8 cellular contexts compared by ENCODE assay signal in the genomic region with DNA sequence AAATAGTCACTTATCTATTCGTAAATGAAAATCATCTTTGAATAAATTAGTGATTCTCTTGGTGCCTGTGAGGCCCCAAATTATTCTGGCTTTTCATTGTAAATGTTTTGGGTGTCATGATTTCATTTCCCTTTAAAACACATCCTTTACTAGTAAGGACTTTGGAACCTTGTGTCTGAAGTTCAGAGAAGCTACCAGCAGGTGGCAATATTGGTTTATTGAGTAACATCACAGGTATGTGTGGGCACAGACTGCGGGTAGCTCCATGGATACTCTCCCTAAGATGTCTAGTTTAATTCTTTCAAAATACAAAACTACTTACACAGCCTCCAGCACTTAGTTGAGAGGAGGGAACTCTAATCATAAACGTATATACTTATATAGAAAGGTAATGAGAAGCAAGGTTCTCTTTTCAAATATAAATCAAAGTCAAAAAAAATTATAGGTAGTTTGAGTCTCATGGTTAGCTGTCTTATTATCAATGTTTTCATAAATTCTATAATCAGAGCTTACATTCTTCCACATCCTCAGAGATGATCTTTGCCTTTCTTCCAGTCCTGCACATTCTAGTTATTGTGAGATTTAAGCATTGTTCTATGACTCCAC.
DNase-seq lines count a peak whose midpoint lies in the region; ATAC-seq and TF ChIP-seq lines count a peak whose summit lies in the region.

No MANE protein-coding gene starts in this region.

- H3K4me2 ChIP-seq in trophoblast cell (ENCODE audit: low read length) = no peak overlapping the region

- H3K27me3 ChIP-seq in trophoblast cell (ENCODE audit: insufficient read depth, low read length) = no peaks in the 10 kb centered on the region

- no peak overlapping the region for H3K4ac ChIP-seq in trophoblast cell (ENCODE audit: low read depth, low read length)

- H2BK12ac ChIP-seq in trophoblast cell (ENCODE audit: low read length) = no peak overlapping the region

- H3K79me1 ChIP-seq in trophoblast cell (ENCODE audit: low read length) = no peaks in the 10 kb centered on the region

- no peak overlapping the region for H3K18ac ChIP-seq in trophoblast cell (ENCODE audit: low read length)

- no peak overlapping the region for H2BK5ac ChIP-seq in trophoblast cell (ENCODE audit: low read depth, low read length, poor library complexity)

- no peak overlapping the region for H3K4me3 ChIP-seq in trophoblast cell (ENCODE audit: low read depth, low read length)

- H3K27ac ChIP-seq in VCaP (no peak overlapping the region), trophoblast cell (ENCODE audit: low read depth, low read length) (no peak overlapping the region)

- no peak overlapping the region for H3K23ac ChIP-seq in trophoblast cell (ENCODE audit: low read length)

- H3K14ac ChIP-seq in trophoblast cell (ENCODE audit: low read length) = no peak overlapping the region

- H3K9me3 ChIP-seq in trophoblast cell (ENCODE audit: insufficient read depth, low read depth, low read length) = no peaks in the 10 kb centered on the region

- H2BK120ac ChIP-seq in trophoblast cell (ENCODE audit: insufficient read depth, low read length, poor library complexity) = no peak overlapping the region

- H3K9ac ChIP-seq in trophoblast cell (ENCODE audit: low read length) = no peak overlapping the region

- no peaks in the 10 kb centered on the region for H3K36me3 ChIP-seq in trophoblast cell (ENCODE audit: control insufficient read depth in 1 of 2, insufficient read depth in 2 of 2, low read length in 2 of 2)

- no peak overlapping the region for H4K12ac ChIP-seq in trophoblast cell (ENCODE audit: low read depth, low read length)

- no peak overlapping the region for H2AK5ac ChIP-seq in trophoblast cell (ENCODE audit: low read length)

- peak; percentile 92 for DNase-seq in DMS53 (lab: John Stamatoyannopoulos, UW)
- DNase-seq in GM19240 (ENCODE audit: insufficient read length, low spot score) = peak; percentile 50
- DNase-seq in NCI-H2107 treated with DMSO at 0.1 percent for 48 hours (lab: John Stamatoyannopoulos, UW; ENCODE audit: unreplicated experiment) = peak; percentile 79
- DNase-seq in fibroblast of the conjunctiva (ENCODE audit: low read depth) = peak; percentile 37
- DNase-seq in trophoblast cell = peak; percentile 68 to 94
- DNase-seq in middle frontal gyrus (ENCODE audit: extremely low spot score, low spot score) = no peak

- no CpG with 5 or more reads among the region's 3 CpGs for WGBS in trophoblast cell (ENCODE audit: extremely low coverage, insufficient coverage, insufficient read length)

- H3K79me2 ChIP-seq in trophoblast cell (ENCODE audit: control insufficient read depth, insufficient read depth, low read length, poor library complexity) = no peaks in the 10 kb centered on the region

- peak; percentile 91 for TF ChIP-seq CTCF in VCaP (conservative IDR thresholded peaks at IDR 0.05)

- peak; percentile 90 for ATAC-seq in HG03108 (IDR thresholded peaks at IDR 0.05; ENCODE audit: unreplicated experiment)

- no peaks in the 10 kb centered on the region for H3K4me1 ChIP-seq in trophoblast cell (ENCODE audit: control insufficient read depth in 1 of 2, insufficient read depth in 2 of 2, low read length in 2 of 2)

- H2AFZ ChIP-seq in trophoblast cell (ENCODE audit: insufficient read depth, low read length, poor library complexity) = no peak overlapping the region

- H4K91ac ChIP-seq in trophoblast cell (ENCODE audit: low read depth, low read length) = no peak overlapping the region

- H4K8ac ChIP-seq in trophoblast cell (ENCODE audit: low read depth, low read length) = no peak overlapping the region
